In the genomic region with DNA sequence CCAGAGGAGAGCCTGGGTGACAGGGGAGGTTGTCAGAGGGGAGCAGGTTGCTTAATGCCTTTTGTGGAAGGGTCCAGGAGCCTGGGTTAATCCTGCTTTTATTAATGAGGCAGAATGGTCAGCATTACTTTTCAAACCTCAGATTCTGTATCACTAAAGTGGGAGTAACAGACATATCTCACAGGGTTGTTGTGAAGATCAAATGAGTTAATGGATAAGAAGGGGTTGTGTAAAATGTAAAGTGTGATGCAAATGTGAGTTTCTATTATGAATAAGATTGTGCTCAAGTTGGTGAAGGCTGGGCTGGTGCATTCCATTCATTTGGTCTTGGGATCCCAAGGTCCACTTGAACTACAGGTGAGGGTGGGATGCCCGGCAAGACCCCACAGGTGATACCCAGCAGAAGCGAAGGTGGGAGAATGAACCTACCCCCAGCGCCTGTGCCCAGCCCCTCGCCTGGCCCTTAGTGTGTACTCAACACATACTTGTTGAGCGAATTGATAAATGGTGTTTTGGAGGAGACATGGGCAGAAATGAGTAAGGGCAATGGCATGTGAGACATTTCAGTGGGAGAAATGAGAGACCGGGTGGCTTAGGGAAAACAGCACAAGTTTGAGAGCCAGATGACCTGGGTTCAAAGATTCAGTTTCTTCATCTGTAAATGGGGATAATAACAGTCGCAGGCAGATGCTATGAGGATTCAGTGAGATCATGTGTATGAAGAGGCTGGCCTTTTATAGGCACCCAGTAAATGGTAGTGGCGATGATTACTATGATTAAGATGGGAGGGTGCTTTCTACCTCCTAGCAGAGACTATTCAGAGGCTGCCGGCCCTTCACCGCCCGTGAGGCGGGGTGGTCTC, we compare ENCODE assay signal across 13 cellular contexts. TPM values are rescaled to one million over a fixed set of nuclear protein-coding genes. Genes with fewer than 3 reads are reported as not detected.
DNase-seq lines count a peak whose midpoint lies in the region; TF ChIP-seq lines count a peak whose summit lies in the region.
"Had no signal": no experiment of that assay in that cellular context is flagged by ENCODE, and none has a peak within 500 bp of the region (broad histone marks: within the 10 kb centered on the region; RNA-seq: fewer than 3 reads in every experiment).

No MANE protein-coding gene starts in this region.

- peaks cover 23% of the 10 kb centered on the region for H3F3A ChIP-seq in GM23248 (ENCODE audit: insufficient read depth)
- H3F3A ChIP-seq in PC-9 (ENCODE audit: insufficient read depth, low read depth) = peaks cover 34% of the 10 kb centered on the region

- WGBS in GM23248 (ENCODE audit: low coverage in 1 of 2, low lambda C conversion rate in 2 of 2, missing lambda C conversion rate in 2 of 2), 2 experiments = 73 to 76% methylated on average over 12 of the region's 12 CpGs

- CTCF ChIA-PET in PC-9 (lab: Charles Lee) = no interaction called here

- H3K4me1 ChIP-seq in GM23248 (ENCODE audit: insufficient read depth) (peaks cover 34% of the 10 kb centered on the region), PC-9 (replicated peaks; ENCODE audit: insufficient read depth) (peaks cover 80% of the 10 kb centered on the region)
- H3K4me1 ChIP-seq: colonic mucosa, gastrocnemius medialis had no signal

- H3K36me3 ChIP-seq in GM23248 (ENCODE audit: low read depth) = no peaks in the 10 kb centered on the region
- no peaks in the 10 kb centered on the region for H3K36me3 ChIP-seq in PC-9 (ENCODE audit: low read depth)
- H3K36me3 ChIP-seq: colonic mucosa, gastrocnemius medialis had no signal

- no peak overlapping the region for H3K9ac ChIP-seq in GM23248

- no peak for TF ChIP-seq CTCF in PC-9 (conservative IDR thresholded peaks at IDR 0.05)

- in situ Hi-C loops in GM23248 (cut with MboI) = no loop called here

- H3K4me2 ChIP-seq in GM23248 (ENCODE audit: unreplicated experiment) (peak overlapping the region; percentile 41), PC-9 (peak overlapping the region; percentile 37)

- no peaks in the 10 kb centered on the region for H3K27me3 ChIP-seq in GM23248 (replicated peaks; ENCODE audit: insufficient read depth)
- no peaks in the 10 kb centered on the region for H3K27me3 ChIP-seq in PC-9 (ENCODE audit: insufficient read depth, low read depth)
- H3K27me3 ChIP-seq: colonic mucosa, gastrocnemius medialis had no signal

- H3K27ac ChIP-seq in GM23248 = no peak overlapping the region
- H3K27ac ChIP-seq in PC-9 = no peak overlapping the region; the same call in 1 of the 2 replicates
- H3K27ac ChIP-seq: colonic mucosa, gastrocnemius medialis had no signal

- no peaks in the 10 kb centered on the region for H4K20me1 ChIP-seq in GM23248 (ENCODE audit: insufficient read depth)
- H4K20me1 ChIP-seq in PC-9 (ENCODE audit: insufficient read depth) = no peaks in the 10 kb centered on the region

- H2AFZ ChIP-seq in GM23248 (no peak overlapping the region), PC-9 (no peak overlapping the region)

- DNase-seq in GM23248 = peak; percentile 68
- peak; percentile 29 to 79 for DNase-seq in PC-9
- peak; percentile 18 for DNase-seq in fibroblast of gingiva (ENCODE audit: low read depth)
- DNase-seq in renal cortical epithelial cell (ENCODE audit: low read depth) = peak; percentile 79
- no peak for DNase-seq in cardiac septum (ENCODE audit: low spot score)
- no peak for DNase-seq in activated CD4-positive, alpha-beta T cell treated with anti-CD3 and anti-CD28 coated beads, Interleukin-2, amount 50 U/mL, for 48 hours
- no peak for DNase-seq in CD1c-positive myeloid dendritic cell (ENCODE audit: extremely low spot score)
- DNase-seq: activated naive CD4-positive, alpha-beta T cell treated with anti-CD3 and anti-CD28 coated beads for 36 hours; colonic mucosa; gastrocnemius medialis had no signal

- BruUV-seq in PC-9 (replicated peaks; lab: Mats Ljungman, UMichigan) = no TSS peak

- intact Hi-C loops in PC-9 (cut with micrococcal nuclease; ENCODE audit: unreplicated experiment) (no loop called here), cardiac septum (cut with DNase I) (no loop called here)

- H3K9me3 ChIP-seq in GM23248 (ENCODE audit: low read depth) (no peaks in the 10 kb centered on the region), PC-9 (ENCODE audit: insufficient read depth, low read depth) (no peaks in the 10 kb centered on the region)
- H3K9me3 ChIP-seq: colonic mucosa, gastrocnemius medialis had no signal

- H3K9me2 ChIP-seq in GM23248 (ENCODE audit: insufficient read depth) (no peaks in the 10 kb centered on the region), PC-9 (ENCODE audit: insufficient read depth) (0 out of 2 replicates have a peak, but pooled peaks cover 5% of the 10 kb centered on the region)

- H3K4me3 ChIP-seq in GM23248 (no peak overlapping the region), PC-9 (no peak overlapping the region)
- H3K4me3 ChIP-seq: colonic mucosa, gastrocnemius medialis had no signal

- POLR2A ChIA-PET in PC-9 (lab: Charles Lee; ENCODE audit: unreplicated experiment) = no interaction called here

- H3K79me2 ChIP-seq in GM23248 (ENCODE audit: insufficient read depth) (no peaks in the 10 kb centered on the region), PC-9 (ENCODE audit: low read depth) (no peaks in the 10 kb centered on the region)

RNA-seq across cellular contexts. Expression of a gene that starts 6.2 kb away (rescaled TPM):
- not detected in 2 replicates for total RNA-seq in GM23248 (2014; rRNA removed; shearing (Covaris generic))
- polyA plus RNA-seq in GM23248 (2016; fragmentation: Nextera tagmentation; extraction: Ambion mirVana) = not detected in 2 replicates
- 0.98 and 1.0 TPM in 2 replicates for total RNA-seq in PC-9 (2021)
- total RNA-seq in renal cortical epithelial cell = 0.05 TPM in 1 of 2 replicates, not detected in the other
- 9.8 TPM for total RNA-seq in cardiac septum
- total RNA-seq: activated CD8-positive, alpha-beta memory T cell treated with anti-CD3 and anti-CD28 coated beads for 36 hours; activated naive CD4-positive, alpha-beta T cell treated with anti-CD3 and anti-CD28 coated beads for 36 hours; colonic mucosa; natural killer cell treated with Interleukin-12 subunit alpha and Interleukin-12 subunit beta and Interleukin-15 and Interleukin-18, amount 100 ng/mL, for 72 hours; skeletal muscle tissue had no signal

Comparison
In these comparisons a context has a peak if more than half of its experiments do, and no peak if none do; other contexts are left out.
1. DNase-seq: peak in GM23248 (single experiment), PC-9 (2 of 2), fibroblast of gingiva (single experiment) and renal cortical epithelial cell (single experiment); none in cardiac septum (single experiment), activated CD4-positive, alpha-beta T cell treated with anti-CD3 and anti-CD28 coated beads, Interleukin-2, amount 50 U/mL, for 48 hours (0 of 2) and CD1c-positive myeloid dendritic cell (single experiment).